ENCODE assay signal across 8 cellular contexts in the genomic region with DNA sequence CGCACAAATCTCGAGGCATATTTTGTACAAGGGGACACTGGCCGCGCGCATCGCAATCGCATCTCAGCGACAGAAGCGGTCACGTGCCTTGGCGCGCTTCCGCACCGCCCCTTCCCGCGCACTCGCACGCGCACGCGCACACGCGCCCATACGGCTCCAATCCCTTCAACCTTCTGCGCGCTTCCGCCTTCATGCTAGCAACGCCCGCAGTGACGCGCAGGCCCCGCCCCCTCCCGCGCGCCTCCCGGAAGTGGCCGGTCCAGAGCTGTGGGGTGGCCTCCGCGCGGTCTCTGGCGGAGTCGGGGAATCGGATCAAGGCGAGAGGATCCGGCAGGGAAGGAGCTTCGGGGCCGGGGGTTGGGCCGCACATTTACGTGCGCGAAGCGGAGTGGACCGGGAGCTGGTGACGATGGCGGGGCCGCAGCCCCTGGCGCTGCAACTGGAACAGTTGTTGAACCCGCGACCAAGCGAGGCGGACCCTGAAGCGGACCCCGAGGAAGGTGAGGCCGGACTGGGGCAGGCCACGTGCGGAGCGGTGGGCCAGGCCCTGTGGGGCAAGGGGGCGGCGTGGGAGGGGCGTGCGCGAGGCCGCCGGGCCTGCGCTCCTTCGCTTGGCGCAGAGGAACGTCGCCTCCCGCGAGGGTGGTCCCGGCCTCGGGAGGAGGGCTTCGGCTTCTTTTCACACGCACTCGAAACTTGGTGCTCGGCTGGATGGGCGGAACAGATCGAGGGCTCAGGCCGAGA. TPM values are rescaled to one million over a fixed set of nuclear protein-coding genes. Genes with fewer than 3 reads are reported as not detected.
DNase-seq lines count a peak whose midpoint lies in the region; TF ChIP-seq lines count a peak whose summit lies in the region.

A gene with protein sequence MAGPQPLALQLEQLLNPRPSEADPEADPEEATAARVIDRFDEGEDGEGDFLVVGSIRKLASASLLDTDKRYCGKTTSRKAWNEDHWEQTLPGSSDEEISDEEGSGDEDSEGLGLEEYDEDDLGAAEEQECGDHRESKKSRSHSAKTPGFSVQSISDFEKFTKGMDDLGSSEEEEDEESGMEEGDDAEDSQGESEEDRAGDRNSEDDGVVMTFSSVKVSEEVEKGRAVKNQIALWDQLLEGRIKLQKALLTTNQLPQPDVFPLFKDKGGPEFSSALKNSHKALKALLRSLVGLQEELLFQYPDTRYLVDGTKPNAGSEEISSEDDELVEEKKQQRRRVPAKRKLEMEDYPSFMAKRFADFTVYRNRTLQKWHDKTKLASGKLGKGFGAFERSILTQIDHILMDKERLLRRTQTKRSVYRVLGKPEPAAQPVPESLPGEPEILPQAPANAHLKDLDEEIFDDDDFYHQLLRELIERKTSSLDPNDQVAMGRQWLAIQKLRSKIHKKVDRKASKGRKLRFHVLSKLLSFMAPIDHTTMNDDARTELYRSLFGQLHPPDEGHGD (plus strand): TSS at position 238 of the 744 bp plus-strand sequence. CDS start 172 bp downstream, at position 410.

- peak within 1 kb of the TSS; percentile 93 for H3K27ac Mint-ChIP-seq in HFFc6

- in situ Hi-C loops in SK-MEL-5 (cut with HindIII; ENCODE audit: low pct_unique_long_range_greater_than_20kb, low sequenced_read_pairs): no loop called here

- H3K36me3 Mint-ChIP-seq in HFFc6 (ENCODE audit: low read depth): peaks cover 26% of the 10 kb centered on the region

- peak within 1 kb of the TSS; percentile 90 for H3K27ac ChIP-seq in neutrophil

- peak within 1 kb of the TSS; percentile 93 for H3K4me3 Mint-ChIP-seq in HFFc6

- peak within 1 kb of the TSS; percentile 87 to 99 for H3K4me3 ChIP-seq in neutrophil (ENCODE audit: low read depth in 1 of 2, low read length in 1 of 2)

- peaks cover 34% of the 10 kb centered on the region for H3K4me1 Mint-ChIP-seq in HFFc6 (ENCODE audit: low read depth)

- H3K27me3 Mint-ChIP-seq in HFFc6 (ENCODE audit: insufficient read depth): peaks cover 34% of the 10 kb centered on the region

- H3K4me1 ChIP-seq in neutrophil (ENCODE audit: control insufficient read depth in 1 of 2, insufficient read depth in 1 of 2, low read depth in 1 of 2, low read length in 1 of 2): peaks cover 24 to 27% of the 10 kb centered on the region in 2 experiments

- no peaks in the 10 kb centered on the region for H3K9me3 Mint-ChIP-seq in HFFc6

- H3K36me3 ChIP-seq in neutrophil: peaks cover 34% of the 10 kb centered on the region

- H3K9me3 ChIP-seq in neutrophil: no peaks in the 10 kb centered on the region

- H3K27me3 ChIP-seq in neutrophil: peaks cover 44% of the 10 kb centered on the region

- DNase-seq in GM04504 (ENCODE audit: low read depth) (peak; percentile 87), HFFc6 (peak; percentile 93), NAMALWA (ENCODE audit: low spot score) (peak; percentile 97), SK-MEL-5 (ENCODE audit: low read depth, low spot score) (peak; percentile 95), foreskin melanocyte (peak; percentile 92)
- peak; percentile 96 for DNase-seq in activated naive CD4-positive, alpha-beta T cell treated with Interleukin-2 at 50 U/mL for 16 hours

- no peak for TF ChIP-seq CTCF in HFFc6 (IDR thresholded peaks at IDR 0.05)
- peak; percentile 50 for TF ChIP-seq CTCF in neutrophil (IDR thresholded peaks at IDR 0.05)
- no peak for TF ChIP-seq CTCF in subcutaneous adipose tissue (IDR thresholded peaks at IDR 0.05; ENCODE audit: low read depth)

RNA-seq across cellular contexts. Expression of the gene that starts here (rescaled TPM):
- 10 to 100 TPM; 45.1 to 57.1 (median 52.7) TPM for total RNA-seq in HFFc6 (2021; fragmentation: NEBNext Ultra II Directional; extraction: Animal tissue kit (Norgen Biotek cat#: 25700))
- 53.9 and 54.4 TPM in 2 replicates for total RNA-seq in SK-MEL-5 (2014; rRNA removed; shearing (Covaris generic))
- 60.8 and 64.5 TPM in 2 replicates for polyA plus RNA-seq in SK-MEL-5 (2015; cell fraction: cytosol; rRNA removed)
- polyA plus RNA-seq in SK-MEL-5 (2015; cell fraction: nucleus; rRNA removed): 18.0 and 25.1 TPM in 2 replicates
- total RNA-seq in subcutaneous adipose tissue: 10 to 100 TPM; 25.3 to 38.3 (median 29.1) TPM

Comparison
In these comparisons a context has a peak if more than half of its experiments do, and no peak if none do; other contexts are left out.
1. Peak in every context shown above with its lines: DNase-seq, H3K4me3 ChIP-seq and H3K27ac ChIP-seq.